ENCODE assay signal across 8 cellular contexts in the genomic region with DNA sequence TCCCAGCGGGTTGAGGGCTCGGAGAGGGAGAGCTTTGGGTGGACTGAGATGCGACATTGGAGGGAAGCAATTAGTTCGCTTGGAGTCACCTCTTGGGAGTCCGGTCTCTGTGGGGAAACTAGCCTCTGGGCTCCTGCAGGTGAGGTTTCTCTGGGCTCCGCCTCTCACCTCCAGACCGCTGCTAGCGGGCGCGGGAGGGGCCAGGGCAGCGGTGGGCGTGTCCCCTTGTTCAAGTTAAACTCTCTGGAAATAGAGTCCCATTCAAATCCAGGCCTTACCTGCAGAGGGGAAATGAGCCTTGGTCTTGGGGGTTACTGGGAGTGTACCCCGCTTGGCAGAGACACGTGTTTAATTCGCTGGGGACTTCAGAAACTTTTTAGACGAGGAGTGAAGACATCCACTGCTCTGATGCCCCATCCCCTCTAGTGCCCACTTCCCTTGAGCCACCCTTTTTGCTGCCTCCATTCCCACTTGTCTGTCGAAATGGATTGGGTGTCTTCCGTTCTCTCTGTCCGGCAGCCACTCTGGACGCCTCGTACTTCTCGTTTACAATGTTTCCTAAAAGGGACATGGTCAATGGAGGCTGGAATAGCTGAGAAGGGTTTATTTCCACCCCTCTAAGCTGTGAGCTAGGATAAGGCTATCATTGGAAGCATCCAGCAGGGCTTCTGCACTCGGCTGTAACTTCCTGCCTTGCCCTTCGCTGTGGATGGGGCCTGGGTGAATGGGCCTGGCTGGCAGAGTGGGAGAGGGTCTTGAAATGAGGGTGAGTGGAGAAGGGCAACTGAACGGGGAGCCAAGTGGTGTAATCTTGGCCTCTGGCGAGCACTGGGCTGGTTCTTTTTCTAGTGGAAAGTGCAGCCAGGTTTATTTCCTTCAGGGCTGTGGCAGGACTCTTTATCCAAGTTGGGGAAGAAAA. TPM values are rescaled to one million over a fixed set of nuclear protein-coding genes. Genes with fewer than 3 reads are reported as not detected.
DNase-seq lines count a peak whose midpoint lies in the region; ATAC-seq and TF ChIP-seq lines count a peak whose summit lies in the region.

No MANE protein-coding gene starts in this region.

- peaks cover 14% of the 10 kb centered on the region for H3K4me1 Mint-ChIP-seq in activated T-cell treated with anti-CD3 and anti-CD28 coated beads, Interleukin-2, amount 50 U/mL, for 72 hours (ENCODE audit: low read depth)
- peaks cover 6% of the 10 kb centered on the region for H3K4me1 Mint-ChIP-seq in activated naive CD8-positive, alpha-beta T cell treated with anti-CD3 and anti-CD28 coated beads, Interleukin-2, amount 10 ng/mL, durations not matched to agents 7 days and 5 days

- no peaks in the 10 kb centered on the region for H3K36me3 ChIP-seq in iPS-18a (ENCODE audit: control insufficient read depth, low read depth, low read length)
- no peaks in the 10 kb centered on the region for H3K36me3 ChIP-seq in spleen

- H3K27ac Mint-ChIP-seq in activated T-cell treated with anti-CD3 and anti-CD28 coated beads, Interleukin-2, amount 50 U/mL, for 72 hours: no peak overlapping the region
- H3K27ac Mint-ChIP-seq in activated naive CD8-positive, alpha-beta T cell treated with anti-CD3 and anti-CD28 coated beads, Interleukin-2, amount 10 ng/mL, durations not matched to agents 7 days and 5 days: no peak overlapping the region

- no peak for ATAC-seq in activated T-cell treated with anti-CD3 and anti-CD28 coated beads, Interleukin-2, amount 50 U/mL, for 72 hours (replicated peaks in 1 of 2)
- ATAC-seq in activated naive CD8-positive, alpha-beta T cell treated with anti-CD3 and anti-CD28 coated beads, Interleukin-2, amount 10 ng/mL, durations not matched to agents 7 days and 5 days (ENCODE audit: low read depth): no peak
- ATAC-seq in HG03280 (IDR thresholded peaks at IDR 0.05; ENCODE audit: unreplicated experiment) (no peak), HG03095 (IDR thresholded peaks at IDR 0.05; ENCODE audit: unreplicated experiment) (no peak), HG03457 (IDR thresholded peaks at IDR 0.05; ENCODE audit: unreplicated experiment) (no peak)

- H3K36me3 Mint-ChIP-seq in activated T-cell treated with anti-CD3 and anti-CD28 coated beads, Interleukin-2, amount 50 U/mL, for 72 hours (ENCODE audit: insufficient read depth in 2 of 2): no peaks in the 10 kb centered on the region
- no peaks in the 10 kb centered on the region for H3K36me3 Mint-ChIP-seq in activated naive CD8-positive, alpha-beta T cell treated with anti-CD3 and anti-CD28 coated beads, Interleukin-2, amount 10 ng/mL, durations not matched to agents 7 days and 5 days

- no peaks in the 10 kb centered on the region for H3K9me3 Mint-ChIP-seq in activated T-cell treated with anti-CD3 and anti-CD28 coated beads, Interleukin-2, amount 50 U/mL, for 72 hours
- no peaks in the 10 kb centered on the region for H3K9me3 Mint-ChIP-seq in activated naive CD8-positive, alpha-beta T cell treated with anti-CD3 and anti-CD28 coated beads, Interleukin-2, amount 10 ng/mL, durations not matched to agents 7 days and 5 days

- no peak overlapping the region for H3K9ac ChIP-seq in iPS-18a (ENCODE audit: low read length)

- H3K27ac ChIP-seq in iPS-18a (ENCODE audit: low read length): no peak overlapping the region
- H3K27ac ChIP-seq in spleen: peak overlapping the region in 3 of 8 donors; percentile 50 to 74 (median 69)

- WGBS in spleen, 5 donors: 22 to 31% (median 25%) methylated on average over 25 to 26 of the region's 26 CpGs

- H3K27me3 Mint-ChIP-seq in activated T-cell treated with anti-CD3 and anti-CD28 coated beads, Interleukin-2, amount 50 U/mL, for 72 hours (ENCODE audit: low read depth): peaks cover 73% of the 10 kb centered on the region
- peaks cover 53% of the 10 kb centered on the region for H3K27me3 Mint-ChIP-seq in activated naive CD8-positive, alpha-beta T cell treated with anti-CD3 and anti-CD28 coated beads, Interleukin-2, amount 10 ng/mL, durations not matched to agents 7 days and 5 days

- TF ChIP-seq CTCF in spleen (IDR thresholded peaks at IDR 0.05 in 8 of 11, conservative IDR thresholded peaks at IDR 0.05 in 3 of 11): no peak

- H3K4me3 Mint-ChIP-seq in activated T-cell treated with anti-CD3 and anti-CD28 coated beads, Interleukin-2, amount 50 U/mL, for 72 hours: peak overlapping the region; percentile 54 to 75
- peak overlapping the region; percentile 61 for H3K4me3 Mint-ChIP-seq in activated naive CD8-positive, alpha-beta T cell treated with anti-CD3 and anti-CD28 coated beads, Interleukin-2, amount 10 ng/mL, durations not matched to agents 7 days and 5 days

- intact Hi-C loops in spleen (cut with DNase I; ENCODE audit: low total_unique reads): no loop called here

- POLR2A ChIA-PET in activated naive CD8-positive, alpha-beta T cell treated with anti-CD3 and anti-CD28 coated beads, Interleukin-2, amount 10 ng/mL, durations not matched to agents 7 days and 5 days (lab: Charles Lee): no interaction called here

- peak; percentile 2 to 10 for DNase-seq in activated T-cell treated with anti-CD3 and anti-CD28 coated beads, Interleukin-2, amount 50 U/mL, for 72 hours
- no peak for DNase-seq in activated T-cell treated with anti-CD3 and anti-CD28 coated beads, Interleukin-2, amount 50 U/mL, for 1 hour
- no peak for DNase-seq in activated naive CD8-positive, alpha-beta T cell treated with anti-CD3 and anti-CD28 coated beads, Interleukin-2, amount 10 ng/mL, durations not matched to agents 7 days and 5 days
- no peak for DNase-seq in spleen

- no peak for TF ChIP-seq POLR2A in spleen (IDR thresholded peaks at IDR 0.05)

- H3K4me1 ChIP-seq in iPS-18a (ENCODE audit: control insufficient read depth, low read depth, low read length): peaks cover 6% of the 10 kb centered on the region
- H3K4me1 ChIP-seq in spleen: peaks cover 0 to 32% (median 21%) of the 10 kb centered on the region in 6 donors

- H3K4me3 ChIP-seq in iPS-18a (ENCODE audit: low read length) (peak overlapping the region; percentile 93), spleen (peak overlapping the region; percentile 56 to 81 (median 66))

- H3K9me3 ChIP-seq in iPS-18a (ENCODE audit: control insufficient read depth, low read depth, low read length) (no peaks in the 10 kb centered on the region), spleen (no peaks in the 10 kb centered on the region)

- peaks cover 48% of the 10 kb centered on the region for H3K27me3 ChIP-seq in iPS-18a (ENCODE audit: control insufficient read depth, insufficient read depth, low read length)
- peaks cover 0 to 52% (median 11%) of the 10 kb centered on the region in 7 donors for H3K27me3 ChIP-seq in spleen (replicated peaks in 1 of 7)

RNA-seq across cellular contexts. Expression of a gene that starts 1.1 kb away (rescaled TPM):
- under 1 TPM; 0.32 to 0.46 TPM for total RNA-seq in activated T-cell treated with anti-CD3 and anti-CD28 coated beads, Interleukin-2, amount 50 U/mL, for 72 hours
- 1 to 10 TPM; 1.4 to 1.6 TPM for total RNA-seq in activated naive CD8-positive, alpha-beta T cell treated with anti-CD3 and anti-CD28 coated beads, Interleukin-2, amount 10 ng/mL, durations not matched to agents 7 days and 5 days
- 10 to 100 TPM in 3 of 7 donors, 1 to 10 TPM in 4; 4.2 to 11.9 (median 7.3) TPM for total RNA-seq in spleen
- 1 to 10 TPM in 2 of 3 donors, under 1 TPM in 1; 0.83 to 2.3 (median 1.2) TPM for polyA plus RNA-seq in spleen

Comparison
In these comparisons a context has a peak if more than half of its experiments do, and no peak if none do; other contexts are left out.
1. DNase-seq: peak in activated T-cell treated with anti-CD3 and anti-CD28 coated beads, Interleukin-2, amount 50 U/mL, for 72 hours (2 of 2); none in activated T-cell treated with anti-CD3 and anti-CD28 coated beads, Interleukin-2, amount 50 U/mL, for 1 hour (single experiment), activated naive CD8-positive, alpha-beta T cell treated with anti-CD3 and anti-CD28 coated beads, Interleukin-2, amount 10 ng/mL, durations not matched to agents 7 days and 5 days (single experiment) and spleen (single experiment).